ENCODE assay signal across 10 cellular contexts in genomic region chr1:66336641-66336991, GRCh38.
DNase-seq lines count a peak whose midpoint lies in the region; ATAC-seq and TF ChIP-seq lines count a peak whose summit lies in the region.
"Had no signal": no experiment of that assay in that cellular context is flagged by ENCODE, and none has a peak within 500 bp of the region (broad histone marks: within the 10 kb centered on the region; RNA-seq: fewer than 3 reads in every experiment).

No MANE protein-coding gene starts in this region.

- peak overlapping the region; percentile 73 for H3K27ac Mint-ChIP-seq in nephron progenitor cell

- no peaks in the 10 kb centered on the region for H3K9me3 Mint-ChIP-seq in nephron progenitor cell

- H3K27ac ChIP-seq in BLaER1 (peak overlapping the region; percentile 73), HCT116 (ENCODE audit: low read depth, low read length) (peak overlapping the region; percentile 96), brain microvascular endothelial cell (peak overlapping the region; percentile 60)

- intact Hi-C loops in HCT116 (cut with micrococcal nuclease): no loop called here

- H3K9me3 ChIP-seq in BLaER1: no peaks in the 10 kb centered on the region; the same call in 1 of the 2 replicates
- no peaks in the 10 kb centered on the region for H3K9me3 ChIP-seq in HCT116 (ENCODE audit: control insufficient read depth in 1 of 2, insufficient read depth in 1 of 2, low read depth in 1 of 2, low read length in 2 of 2)

- peaks cover 51% of the 10 kb centered on the region for H3K4me1 Mint-ChIP-seq in nephron progenitor cell

- H3K36me3 ChIP-seq in BLaER1: no peaks in the 10 kb centered on the region
- H3K36me3 ChIP-seq in HCT116 (ENCODE audit: control insufficient read depth in 1 of 2, insufficient read depth in 2 of 2, low read length in 2 of 2): peaks cover 0 to 48% of the 10 kb centered on the region in 2 experiments; a peak in 2 of 4 replicates
- H3K36me3 ChIP-seq in brain microvascular endothelial cell (replicated peaks): no peaks in the 10 kb centered on the region

- no peak overlapping the region for H3K9ac ChIP-seq in BLaER1
- H3K9ac ChIP-seq in HCT116 (ENCODE audit: low read length): no peak overlapping the region; the same call in 1 of the 2 replicates

- no peak for TF ChIP-seq RAD21 in HCT116 (IDR thresholded peaks at IDR 0.05; ENCODE audit: low read depth)

- TF ChIP-seq CTCF in HCT116 (IDR thresholded peaks at IDR 0.05 in 2 of 3, conservative IDR thresholded peaks at IDR 0.05 in 1 of 3; ENCODE audit: borderline replicate concordance in 1 of 3, insufficient read depth in 1 of 3, low read depth in 2 of 3, low read length in 2 of 3): no peak
- TF ChIP-seq CTCF in brain microvascular endothelial cell (IDR thresholded peaks at IDR 0.05; ENCODE audit: low read depth, low read length, missing control alignments): no peak
- TF ChIP-seq CTCF in nephron progenitor cell (IDR thresholded peaks at IDR 0.05): no peak

- DNase-seq in HCT116 (ENCODE audit: low read depth, low spot score) (no peak), brain microvascular endothelial cell (no peak), nephron progenitor cell (no peak), NCI-H69 (lab: John Stamatoyannopoulos, UW) (no peak), H4 (ENCODE audit: low spot score) (no peak)
- DNase-seq: DMS79 treated with DMSO at 0.1 percent for 48 hours, NCI-H510A treated with DMSO at 0.1 percent for 48 hours had no signal

- CTCF ChIA-PET in HCT116 (lab: Charles Lee): no interaction called here

- no peak overlapping the region for H2AFZ ChIP-seq in HCT116 (ENCODE audit: low read depth, low read length, poor library complexity, severe bottlenecking)

- H3K4me3 ChIP-seq in BLaER1 (peak overlapping the region; percentile 13; the same call in 1 of the 2 replicates), HCT116 (replicated peaks in 1 of 2; ENCODE audit: low read depth in 1 of 2, low read length in 2 of 2) (no peak overlapping the region), brain microvascular endothelial cell (ENCODE audit: low read depth, low read length) (no peak overlapping the region)

- POLR2A ChIA-PET in HCT116 (lab: Charles Lee): interaction anchor here (0.9 to 1.5 kb wide), 2 partner anchors 10 to 68 kb away, joined by 3 to 9 read pairs; no protein-coding TSS in a partner anchor

- H3K4me1 ChIP-seq in BLaER1: peaks cover 80% of the 10 kb centered on the region
- peaks cover 77 to 93% of the 10 kb centered on the region in 2 experiments for H3K4me1 ChIP-seq in HCT116 (ENCODE audit: control insufficient read depth in 1 of 2, insufficient read depth in 2 of 2, low read length in 2 of 2)

- H3K79me2 ChIP-seq in HCT116 (ENCODE audit: insufficient read depth, low read length): peaks cover 100% of the 10 kb centered on the region

- BruUV-seq in HCT116 (replicated peaks; lab: Mats Ljungman, UMichigan): no TSS peak

- H3K4me3 Mint-ChIP-seq in nephron progenitor cell: no peak overlapping the region

- RAD21 ChIA-PET in HCT116 (lab: Charles Lee; ENCODE audit: low non-redundant PET in 1 of 2, low total read pairs in 2 of 2, uncharacterized antibody in 2 of 2, unreplicated experiment in 2 of 2): no interaction called here

- H4K20me1 ChIP-seq in BLaER1 (no peaks in the 10 kb centered on the region), HCT116 (ENCODE audit: insufficient read depth) (no peaks in the 10 kb centered on the region)

- H3K36me3 Mint-ChIP-seq in nephron progenitor cell (ENCODE audit: low read depth): no peaks in the 10 kb centered on the region

- H3K27me3 Mint-ChIP-seq in nephron progenitor cell (ENCODE audit: low read depth, poor library complexity): peaks cover 6% of the 10 kb centered on the region

- H3K4me2 ChIP-seq in BLaER1 (peak overlapping the region; percentile 68), HCT116 (ENCODE audit: low read length) (peak overlapping the region; percentile 83)

- no peak for TF ChIP-seq POLR2A in HCT116 (IDR thresholded peaks at IDR 0.05; ENCODE audit: borderline replicate concordance, extremely low read depth, insufficient read depth, insufficient read length)

- H3K9me2 ChIP-seq in HCT116 (ENCODE audit: insufficient read depth): no peaks in the 10 kb centered on the region

- ATAC-seq in HCT116 (no peak), HG02970 (IDR thresholded peaks at IDR 0.05; ENCODE audit: low FRiP score, unreplicated experiment) (no peak), HG03571 (IDR thresholded peaks at IDR 0.05; ENCODE audit: unreplicated experiment) (no peak)

- in situ Hi-C loops in brain microvascular endothelial cell (cut with HindIII; ENCODE audit: low pct_ligation_motif_present, low sequenced_read_pairs): loop anchor here (25.0 kb wide), 1 partner anchor 101 kb away; no protein-coding TSS in a partner anchor

- peaks cover 25% of the 10 kb centered on the region; the same call in 1 of the 2 replicates for H3K27me3 ChIP-seq in BLaER1
- no peaks in the 10 kb centered on the region for H3K27me3 ChIP-seq in HCT116 (ENCODE audit: insufficient read depth, low read length)
- no peaks in the 10 kb centered on the region for H3K27me3 ChIP-seq in brain microvascular endothelial cell (replicated peaks)

TF ChIP-seq in HCT116, 20 proteins besides CTCF, POLR2A, EP300 and RAD21:
- TF ChIP-seq EGR1 (IDR thresholded peaks at IDR 0.05; ENCODE audit: low read depth) (no peak), CBX3 (IDR thresholded peaks at IDR 0.05; ENCODE audit: low read depth) (no peak), SIN3A (IDR thresholded peaks at IDR 0.05; ENCODE audit: low read depth) (no peak; the same call in 1 of the 2 replicates), ELF1 (IDR thresholded peaks at IDR 0.05; ENCODE audit: borderline replicate concordance, low read depth) (no peak), REST (IDR thresholded peaks at IDR 0.05; ENCODE audit: low read depth) (no peak)
